ENCODE assay signal across 1 cellular context in the genomic region with DNA sequence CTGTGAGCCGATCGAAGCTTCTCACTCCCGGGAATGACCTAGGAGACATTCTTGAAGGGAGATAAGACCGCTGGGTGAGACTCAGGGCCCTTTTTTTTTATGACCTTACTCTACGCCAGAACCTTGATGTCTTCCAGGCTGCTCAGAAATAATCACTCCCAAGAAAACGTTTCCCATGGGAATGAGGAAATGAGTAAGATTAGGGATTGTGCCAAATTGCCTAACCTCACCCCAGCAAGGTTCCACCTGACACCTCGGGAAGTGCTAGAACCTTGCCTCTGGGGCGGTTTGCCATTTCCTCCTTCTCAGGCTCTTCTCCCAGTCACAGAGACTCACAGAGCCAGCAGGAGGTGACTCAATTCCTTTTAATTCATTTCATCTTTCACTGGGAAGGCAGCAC.
TF ChIP-seq lines count a peak whose summit lies in the region.

No MANE protein-coding gene starts in this region.

TF ChIP-seq in HepG2, 621 proteins besides CTCF, POLR2A, EP300 and RAD21:
- no peak for TF ChIP-seq AGO2 (optimal IDR thresholded peaks at IDR 0.05; ENCODE audit: low read depth, low read length)
- TF ChIP-seq ZNF777 (CRISPR knock-in tag; IDR thresholded peaks at IDR 0.05): no peak
- no peak for TF ChIP-seq ZSCAN29 (CRISPR knock-in tag; conservative IDR thresholded peaks at IDR 0.05)
- no peak for TF ChIP-seq ZFP62 (CRISPR knock-in tag; IDR thresholded peaks at IDR 0.05)
- no peak for TF ChIP-seq ZNF770 (CRISPR knock-in tag; IDR thresholded peaks at IDR 0.05)
- TF ChIP-seq, protein P1, sequence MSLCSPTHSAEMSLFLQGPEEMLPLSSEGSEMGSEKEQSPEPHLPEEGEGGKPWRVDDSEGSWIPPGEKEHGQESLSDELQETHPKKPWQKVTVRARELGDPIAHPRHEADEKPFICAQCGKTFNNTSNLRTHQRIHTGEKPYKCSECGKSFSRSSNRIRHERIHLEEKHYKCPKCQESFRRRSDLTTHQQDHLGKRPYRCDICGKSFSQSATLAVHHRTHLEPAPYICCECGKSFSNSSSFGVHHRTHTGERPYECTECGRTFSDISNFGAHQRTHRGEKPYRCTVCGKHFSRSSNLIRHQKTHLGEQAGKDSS (CRISPR knock-in tag; IDR thresholded peaks at IDR 0.05; ENCODE audit: borderline replicate concordance, low read depth): no peak
- TF ChIP-seq JUND (CRISPR knock-in tag; IDR thresholded peaks at IDR 0.05): no peak
- TF ChIP-seq HDAC1 (CRISPR knock-in tag; IDR thresholded peaks at IDR 0.05): no peak
- TF ChIP-seq, protein P2, sequence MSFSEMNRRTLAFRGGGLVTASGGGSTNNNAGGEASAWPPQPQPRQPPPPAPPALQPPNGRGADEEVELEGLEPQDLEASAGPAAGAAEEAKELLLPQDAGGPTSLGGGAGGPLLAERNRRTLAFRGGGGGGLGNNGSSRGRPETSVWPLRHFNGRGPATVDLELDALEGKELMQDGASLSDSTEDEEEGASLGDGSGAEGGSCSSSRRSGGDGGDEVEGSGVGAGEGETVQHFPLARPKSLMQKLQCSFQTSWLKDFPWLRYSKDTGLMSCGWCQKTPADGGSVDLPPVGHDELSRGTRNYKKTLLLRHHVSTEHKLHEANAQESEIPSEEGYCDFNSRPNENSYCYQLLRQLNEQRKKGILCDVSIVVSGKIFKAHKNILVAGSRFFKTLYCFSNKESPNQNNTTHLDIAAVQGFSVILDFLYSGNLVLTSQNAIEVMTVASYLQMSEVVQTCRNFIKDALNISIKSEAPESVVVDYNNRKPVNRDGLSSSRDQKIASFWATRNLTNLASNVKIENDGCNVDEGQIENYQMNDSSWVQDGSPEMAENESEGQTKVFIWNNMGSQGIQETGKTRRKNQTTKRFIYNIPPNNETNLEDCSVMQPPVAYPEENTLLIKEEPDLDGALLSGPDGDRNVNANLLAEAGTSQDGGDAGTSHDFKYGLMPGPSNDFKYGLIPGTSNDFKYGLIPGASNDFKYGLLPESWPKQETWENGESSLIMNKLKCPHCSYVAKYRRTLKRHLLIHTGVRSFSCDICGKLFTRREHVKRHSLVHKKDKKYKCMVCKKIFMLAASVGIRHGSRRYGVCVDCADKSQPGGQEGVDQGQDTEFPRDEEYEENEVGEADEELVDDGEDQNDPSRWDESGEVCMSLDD (CRISPR knock-in tag; IDR thresholded peaks at IDR 0.05; ENCODE audit: borderline replicate concordance): no peak
- TF ChIP-seq KDM5A (IDR thresholded peaks at IDR 0.05; ENCODE audit: borderline replicate concordance, low read length): no peak
- TF ChIP-seq RBFOX2 (IDR thresholded peaks at IDR 0.05; ENCODE audit: low read depth, low read length): no peak
- TF ChIP-seq JDP2 (CRISPR knock-in tag; IDR thresholded peaks at IDR 0.05; ENCODE audit: borderline replicate concordance): no peak
- TF ChIP-seq ARID2 (CRISPR knock-in tag; IDR thresholded peaks at IDR 0.05; ENCODE audit: borderline replicate concordance): no peak
- no peak for TF ChIP-seq RFX1 (IDR thresholded peaks at IDR 0.05)
- no peak for TF ChIP-seq MEF2D (CRISPR knock-in tag; IDR thresholded peaks at IDR 0.05)
